10 cellular contexts compared by ENCODE assay signal in the genomic region with DNA sequence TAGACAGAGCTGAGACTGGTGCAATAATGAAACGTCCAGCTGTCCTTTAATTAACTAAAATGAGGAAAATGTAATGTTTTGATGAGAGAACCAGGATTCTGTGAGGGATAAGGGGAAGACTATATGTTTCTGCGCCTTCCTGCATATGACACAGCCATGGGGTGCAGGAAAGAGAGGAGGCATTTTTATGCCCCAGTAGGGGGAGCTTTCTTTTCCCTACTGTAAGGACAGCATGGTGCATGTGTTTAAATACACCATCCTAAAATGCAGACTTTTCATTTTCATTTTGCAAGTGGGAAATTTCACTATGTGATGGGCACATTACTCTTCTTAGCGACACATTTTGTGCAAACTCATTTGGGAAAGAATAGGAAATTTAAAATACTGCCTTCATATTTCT.
DNase-seq lines count a peak whose midpoint lies in the region; ATAC-seq, FAIRE-seq and TF ChIP-seq lines count a peak whose summit lies in the region.
"Had no signal": no experiment of that assay in that cellular context is flagged by ENCODE, and none has a peak within 500 bp of the region (broad histone marks: within the 10 kb centered on the region; RNA-seq: fewer than 3 reads in every experiment).

No MANE protein-coding gene starts in this region.

- no peaks in the 10 kb centered on the region for H3F3A ChIP-seq in GM23338 (replicated peaks; ENCODE audit: low read depth)
- no peaks in the 10 kb centered on the region for H3F3A ChIP-seq in SK-N-SH (replicated peaks; ENCODE audit: insufficient read depth)

- peak; percentile 52 for TF ChIP-seq RAD21 in SK-N-SH (IDR thresholded peaks at IDR 0.05; ENCODE audit: low read length)

- H3K27me3 ChIP-seq in GM23338 (ENCODE audit: insufficient read depth): no peaks in the 10 kb centered on the region
- no peaks in the 10 kb centered on the region for H3K27me3 ChIP-seq in SK-N-SH (ENCODE audit: insufficient read depth)

- H3K4me3 ChIP-seq in GM23338 (no peak overlapping the region), SK-N-SH (ENCODE audit: low read depth in 2 of 2, low read length in 1 of 2) (no peak overlapping the region; a peak in 1 of 4 replicates), kidney (ENCODE audit: low read length in 2 of 2) (no peak overlapping the region), mucosa of descending colon (no peak overlapping the region)
- H3K4me3 ChIP-seq: prostate gland had no signal

- peaks cover 7% of the 10 kb centered on the region for H3K4me1 ChIP-seq in GM23338 (ENCODE audit: insufficient read depth)
- H3K4me1 ChIP-seq in SK-N-SH (ENCODE audit: control insufficient read depth in 1 of 2, insufficient read depth in 2 of 2, low read depth in 1 of 2, low read length in 1 of 2): no peaks in the 10 kb centered on the region
- H3K4me1 ChIP-seq in kidney (ENCODE audit: control insufficient read depth in 1 of 2, insufficient read depth in 1 of 2, low read depth in 1 of 2, low read length in 2 of 2): no peaks in the 10 kb centered on the region
- no peaks in the 10 kb centered on the region for H3K4me1 ChIP-seq in mucosa of descending colon (ENCODE audit: low read depth)
- H3K4me1 ChIP-seq: prostate gland had no signal

- H3K27me3 Mint-ChIP-seq in GM23338 (ENCODE audit: insufficient read depth, low read depth, poor library complexity): no peaks in the 10 kb centered on the region
- H3K27me3 Mint-ChIP-seq in activated T-helper 2 cell treated with anti-CD3 and anti-CD28 coated beads, Interferon-gamma antibody, Interleukin-2, Interleukin-4, amounts not matched to agents 10 μg/mL and 5 μg/mL and 100 μg/mL, durations not matched to agents 14 hours and 24 hours and 36 hours (ENCODE audit: low read depth): no peaks in the 10 kb centered on the region
- H3K27me3 Mint-ChIP-seq: activated CD8-positive, alpha-beta T cell treated with anti-CD3 and anti-CD28 coated beads for 36 hours had no signal

- no peak overlapping the region for H3K27ac Mint-ChIP-seq in GM23338
- no peak overlapping the region for H3K27ac Mint-ChIP-seq in activated T-helper 2 cell treated with anti-CD3 and anti-CD28 coated beads, Interferon-gamma antibody, Interleukin-2, Interleukin-4, amounts not matched to agents 10 μg/mL and 5 μg/mL and 100 μg/mL, durations not matched to agents 14 hours and 24 hours and 36 hours
- H3K27ac Mint-ChIP-seq: activated CD8-positive, alpha-beta T cell treated with anti-CD3 and anti-CD28 coated beads for 36 hours had no signal

- H3K36me3 Mint-ChIP-seq in GM23338 (ENCODE audit: low read depth): no peaks in the 10 kb centered on the region
- H3K36me3 Mint-ChIP-seq in activated T-helper 2 cell treated with anti-CD3 and anti-CD28 coated beads, Interferon-gamma antibody, Interleukin-2, Interleukin-4, amounts not matched to agents 10 μg/mL and 5 μg/mL and 100 μg/mL, durations not matched to agents 14 hours and 24 hours and 36 hours (ENCODE audit: low read depth): peaks cover 16% of the 10 kb centered on the region

- no peak for TF ChIP-seq EP300 in SK-N-SH (IDR thresholded peaks at IDR 0.05; ENCODE audit: borderline replicate concordance in 1 of 2, low read depth in 1 of 2, low read length in 1 of 2)

- no peaks in the 10 kb centered on the region for H3K9me3 Mint-ChIP-seq in GM23338
- H3K9me3 Mint-ChIP-seq in activated T-helper 2 cell treated with anti-CD3 and anti-CD28 coated beads, Interferon-gamma antibody, Interleukin-2, Interleukin-4, amounts not matched to agents 10 μg/mL and 5 μg/mL and 100 μg/mL, durations not matched to agents 14 hours and 24 hours and 36 hours: no peaks in the 10 kb centered on the region
- H3K9me3 Mint-ChIP-seq: activated CD8-positive, alpha-beta T cell treated with anti-CD3 and anti-CD28 coated beads for 36 hours had no signal

- H3K9me2 ChIP-seq in GM23338 (ENCODE audit: insufficient read depth): no peaks in the 10 kb centered on the region; the same call in 1 of the 2 replicates
- H3K9me2 ChIP-seq in SK-N-SH: no peaks in the 10 kb centered on the region

- DNase-seq in AG09319 (ENCODE audit: extremely low read depth, low read depth): no peak
- peak; percentile 61 for DNase-seq in GM23338 (ENCODE audit: low spot score)
- DNase-seq in SK-N-SH: no peak
- peak; percentile 20 for DNase-seq in foreskin melanocyte
- DNase-seq in kidney: no peak
- DNase-seq in activated T-helper 2 cell treated with anti-CD3 and anti-CD28 coated beads, Interferon-gamma antibody, Interleukin-2, Interleukin-4, amounts not matched to agents 10 μg/mL and 5 μg/mL and 100 μg/mL, durations not matched to agents 14 hours and 24 hours and 36 hours (ENCODE audit: low spot score): no peak
- DNase-seq in mucosa of descending colon: no peak
- DNase-seq: activated CD8-positive, alpha-beta T cell treated with anti-CD3 and anti-CD28 coated beads for 36 hours had no signal

- H3K9ac ChIP-seq in SK-N-SH (no peak overlapping the region), kidney (ENCODE audit: low read length in 2 of 2) (no peak overlapping the region)

- no peak for FAIRE-seq in kidney (lab: Jason Lieb, UNC)

- H3K4me2 ChIP-seq in GM23338 (no peak overlapping the region), SK-N-SH (no peak overlapping the region)

- peak; percentile 32 for TF ChIP-seq CTCF in AG09319 (IDR thresholded peaks at IDR 0.05; ENCODE audit: low read depth, low read length)
- peak; percentile 66 to 69 for TF ChIP-seq CTCF in GM23338 (conservative IDR thresholded peaks at IDR 0.05; ENCODE audit: low read depth in 2 of 2)
- peak; percentile 46 for TF ChIP-seq CTCF in SK-N-SH (IDR thresholded peaks at IDR 0.05)
- TF ChIP-seq CTCF in kidney (IDR thresholded peaks at IDR 0.05; ENCODE audit: borderline replicate concordance, extremely low read depth, insufficient read depth): no peak
- TF ChIP-seq CTCF in mucosa of descending colon (IDR thresholded peaks at IDR 0.05): no peak

- intact Hi-C loops in kidney (cut with DNase I): no loop called here
- intact Hi-C loops in activated T-helper 2 cell treated with anti-CD3 and anti-CD28 coated beads, Interferon-gamma antibody, Interleukin-2, Interleukin-4, amounts not matched to agents 10 μg/mL and 5 μg/mL and 100 μg/mL, durations not matched to agents 14 hours and 24 hours and 36 hours (cut with micrococcal nuclease): no loop called here
- intact Hi-C loops in mucosa of descending colon (cut with DNase I, micrococcal nuclease): no loop called here

- 61% methylated on average over 3 of the region's 3 CpGs for WGBS in SK-N-SH (ENCODE audit: low lambda C conversion rate)

- H3K9me3 ChIP-seq in SK-N-SH (no peaks in the 10 kb centered on the region), kidney (ENCODE audit: control insufficient read depth in 1 of 2, low read length in 2 of 2) (no peaks in the 10 kb centered on the region), mucosa of descending colon (no peaks in the 10 kb centered on the region)
- H3K9me3 ChIP-seq: prostate gland had no signal

- H3K4me1 Mint-ChIP-seq in GM23338: peaks cover 22% of the 10 kb centered on the region
- peaks cover 4% of the 10 kb centered on the region for H3K4me1 Mint-ChIP-seq in activated T-helper 2 cell treated with anti-CD3 and anti-CD28 coated beads, Interferon-gamma antibody, Interleukin-2, Interleukin-4, amounts not matched to agents 10 μg/mL and 5 μg/mL and 100 μg/mL, durations not matched to agents 14 hours and 24 hours and 36 hours (ENCODE audit: low read depth)

- H3K79me2 ChIP-seq in GM23338 (replicated peaks; ENCODE audit: insufficient read depth) (no peaks in the 10 kb centered on the region), SK-N-SH (ENCODE audit: insufficient read depth) (no peaks in the 10 kb centered on the region)

- H2AFZ ChIP-seq in GM23338 (no peak overlapping the region), SK-N-SH (ENCODE audit: low read depth) (no peak overlapping the region)

- POLR2A ChIA-PET in SK-N-SH (lab: Yijun Ruan, JAX): no interaction called here

- H3K27ac ChIP-seq in GM23338 (ENCODE audit: low read depth) (no peak overlapping the region), SK-N-SH (ENCODE audit: low read depth in 2 of 2, low read length in 1 of 2) (no peak overlapping the region), kidney (ENCODE audit: low read depth in 2 of 2, low read length in 2 of 2) (no peak overlapping the region)
- H3K27ac ChIP-seq: prostate gland had no signal

- no peaks in the 10 kb centered on the region for H4K20me1 ChIP-seq in GM23338 (replicated peaks; ENCODE audit: insufficient read depth)
- H4K20me1 ChIP-seq in SK-N-SH (ENCODE audit: insufficient read depth): no peaks in the 10 kb centered on the region

- no peak overlapping the region for H3K4me3 Mint-ChIP-seq in GM23338
- no peak overlapping the region for H3K4me3 Mint-ChIP-seq in activated T-helper 2 cell treated with anti-CD3 and anti-CD28 coated beads, Interferon-gamma antibody, Interleukin-2, Interleukin-4, amounts not matched to agents 10 μg/mL and 5 μg/mL and 100 μg/mL, durations not matched to agents 14 hours and 24 hours and 36 hours (ENCODE audit: low read depth)
- H3K4me3 Mint-ChIP-seq: activated CD8-positive, alpha-beta T cell treated with anti-CD3 and anti-CD28 coated beads for 36 hours had no signal

- no peaks in the 10 kb centered on the region for H3K36me3 ChIP-seq in GM23338 (ENCODE audit: insufficient read depth)
- H3K36me3 ChIP-seq in SK-N-SH (replicated peaks in 1 of 2; ENCODE audit: control insufficient read depth in 1 of 2, insufficient read depth in 2 of 2, low read length in 1 of 2): no peaks in the 10 kb centered on the region
- no peaks in the 10 kb centered on the region for H3K36me3 ChIP-seq in kidney (ENCODE audit: control insufficient read depth in 1 of 2, insufficient read depth in 2 of 2, low read length in 2 of 2)
- H3K36me3 ChIP-seq in mucosa of descending colon (ENCODE audit: low read depth): no peaks in the 10 kb centered on the region
- H3K36me3 ChIP-seq: prostate gland had no signal

- ATAC-seq in GM23338 (peak; percentile 89), HG03354 (IDR thresholded peaks at IDR 0.05; ENCODE audit: poor library complexity, severe bottlenecking, unreplicated experiment) (no peak), mucosa of descending colon (no peak)
- ATAC-seq: activated CD8-positive, alpha-beta T cell treated with anti-CD3 and anti-CD28 coated beads for 36 hours had no signal

- CTCF ChIA-PET in SK-N-SH (lab: Yijun Ruan, JAX): interaction anchor here (1.6 kb wide), 1 partner anchor 21 kb away, joined by 4 read pairs; no protein-coding TSS in a partner anchor

TF ChIP-seq in GM23338, 12 proteins besides CTCF, POLR2A, EP300 and RAD21 (continues in another document):
- TF ChIP-seq STAT1 (IDR thresholded peaks at IDR 0.05; ENCODE audit: unreplicated experiment) (no peak), CREB1 (CRISPR knock-in tag; IDR thresholded peaks at IDR 0.05; ENCODE audit: low read depth) (no peak)

TF ChIP-seq in SK-N-SH, 30 proteins besides CTCF, POLR2A, EP300 and RAD21:
- no peak for TF ChIP-seq NRF1 (IDR thresholded peaks at IDR 0.05; ENCODE audit: low read depth, low read length)
- no peak for TF ChIP-seq TAF1 (IDR thresholded peaks at IDR 0.05; ENCODE audit: borderline replicate concordance, low read depth, low read length)
- peak; percentile 31; the same call in 1 of the 2 replicates for TF ChIP-seq SMC3 (IDR thresholded peaks at IDR 0.05; ENCODE audit: low read depth, low read length)
TF ChIP-seq in SK-N-SH: peak in this region for 1.

Comparison
In these comparisons a context has a peak if more than half of its experiments do, and no peak if none do; other contexts are left out.
1. DNase-seq: peak in GM23338 (single experiment) and foreskin melanocyte (single experiment); none in AG09319 (single experiment), SK-N-SH (single experiment), kidney (single experiment), activated T-helper 2 cell treated with anti-CD3 and anti-CD28 coated beads, Interferon-gamma antibody, Interleukin-2, Interleukin-4, amounts not matched to agents 10 μg/mL and 5 μg/mL and 100 μg/mL, durations not matched to agents 14 hours and 24 hours and 36 hours (single experiment) and mucosa of descending colon (0 of 3).
2. CTCF ChIP-seq: peak in AG09319 (single experiment), GM23338 (2 of 2) and SK-N-SH (single experiment); none in kidney (single experiment) and mucosa of descending colon (single experiment).